In genomic region chr4:123528501-123529277, GRCh38 we compare ENCODE assay signal across 21 cellular contexts.
DNase-seq lines count a peak whose midpoint lies in the region; ATAC-seq, FAIRE-seq and TF ChIP-seq lines count a peak whose summit lies in the region.
"Had no signal": no experiment of that assay in that cellular context is flagged by ENCODE, and none has a peak within 500 bp of the region (broad histone marks: within the 10 kb centered on the region; RNA-seq: fewer than 3 reads in every experiment).

No MANE protein-coding gene starts in this region.

- H3K27ac Mint-ChIP-seq in activated naive CD8-positive, alpha-beta T cell treated with anti-CD3 and anti-CD28 coated beads, Interleukin-2, amount 10 ng/mL, durations not matched to agents 7 days and 5 days, result no peak overlapping the region
- no peak overlapping the region for H3K27ac Mint-ChIP-seq in activated naive CD8-positive, alpha-beta T cell treated with anti-CD3 and anti-CD28 coated beads for 36 hours
- no peak overlapping the region for H3K27ac Mint-ChIP-seq in stimulated activated naive B cell treated with anti-CD40 and anti-IgM and Interleukin-4, amounts not matched to agents 10 μg/mL and 1 μg/mL and 100 μg/mL, for 72 hours
- no peak overlapping the region for H3K27ac Mint-ChIP-seq in Calu3 (ENCODE audit: unreplicated experiment)
- H3K27ac Mint-ChIP-seq: CD4-positive, CD25-positive, alpha-beta regulatory T cell had no signal

- peaks cover 12% of the 10 kb centered on the region for H3K36me3 Mint-ChIP-seq in activated naive CD8-positive, alpha-beta T cell treated with anti-CD3 and anti-CD28 coated beads, Interleukin-2, amount 10 ng/mL, durations not matched to agents 7 days and 5 days
- peaks cover 4% of the 10 kb centered on the region for H3K36me3 Mint-ChIP-seq in activated naive CD8-positive, alpha-beta T cell treated with anti-CD3 and anti-CD28 coated beads for 36 hours
- H3K36me3 Mint-ChIP-seq in stimulated activated naive B cell treated with anti-CD40 and anti-IgM and Interleukin-4, amounts not matched to agents 10 μg/mL and 1 μg/mL and 100 μg/mL, for 72 hours, result no peaks in the 10 kb centered on the region
- H3K36me3 Mint-ChIP-seq in Calu3 (ENCODE audit: insufficient read depth, unreplicated experiment), result no peaks in the 10 kb centered on the region
- H3K36me3 Mint-ChIP-seq: CD4-positive, CD25-positive, alpha-beta regulatory T cell had no signal

- RAD21 ChIA-PET in GM12878 (lab: Charles Lee; ENCODE audit: unreplicated experiment), result interaction anchor here (0.8 to 1.0 kb wide), 2 partner anchors 128 to 132 kb away, joined by 3 read pairs; no protein-coding TSS in a partner anchor

- H3K4me2 ChIP-seq in GM12878 (ENCODE audit: control insufficient read depth, insufficient read depth), result no peak overlapping the region
- H3K4me2 ChIP-seq in hepatocyte, result peak overlapping the region; percentile 13

- POLR2A ChIA-PET in activated naive CD8-positive, alpha-beta T cell treated with anti-CD3 and anti-CD28 coated beads, Interleukin-2, amount 10 ng/mL, durations not matched to agents 7 days and 5 days (lab: Charles Lee), result no interaction called here
- POLR2A ChIA-PET in GM12878 (lab: Charles Lee), result no interaction called here

- no peaks in the 10 kb centered on the region for H3K4me1 ChIP-seq in GM12878 (ENCODE audit: control insufficient read depth, insufficient read depth, low read length)
- peaks cover 25% of the 10 kb centered on the region for H3K4me1 ChIP-seq in hepatocyte (ENCODE audit: insufficient read depth)
- H3K4me1 ChIP-seq: BE2C had no signal

- TF ChIP-seq CTCF in GM12878 (IDR thresholded peaks at IDR 0.05 in 2 of 3, conservative IDR thresholded peaks at IDR 0.05 in 1 of 3; ENCODE audit: control insufficient read depth in 2 of 3, extremely low read depth in 1 of 3, insufficient read depth in 1 of 3, low read depth in 3 of 3, low read length in 3 of 3) (no peak), hepatocyte (IDR thresholded peaks at IDR 0.05; ENCODE audit: poor library complexity) (no peak), Calu3 (IDR thresholded peaks at IDR 0.05; ENCODE audit: unreplicated experiment) (no peak)

- H3K36me3 ChIP-seq in GM12878 (ENCODE audit: control insufficient read depth in 2 of 2, insufficient read depth in 2 of 2, low read length in 1 of 2) (no peaks in the 10 kb centered on the region), hepatocyte (replicated peaks; ENCODE audit: insufficient read depth, low read depth) (no peaks in the 10 kb centered on the region)
- H3K36me3 ChIP-seq: BE2C, SJSA1 had no signal

- no peak overlapping the region for H3K4me3 Mint-ChIP-seq in activated naive CD8-positive, alpha-beta T cell treated with anti-CD3 and anti-CD28 coated beads, Interleukin-2, amount 10 ng/mL, durations not matched to agents 7 days and 5 days
- H3K4me3 Mint-ChIP-seq in activated naive CD8-positive, alpha-beta T cell treated with anti-CD3 and anti-CD28 coated beads for 36 hours, result no peak overlapping the region
- no peak overlapping the region for H3K4me3 Mint-ChIP-seq in stimulated activated naive B cell treated with anti-CD40 and anti-IgM and Interleukin-4, amounts not matched to agents 10 μg/mL and 1 μg/mL and 100 μg/mL, for 72 hours
- H3K4me3 Mint-ChIP-seq in Calu3 (ENCODE audit: low read depth, unreplicated experiment), result no peak overlapping the region
- H3K4me3 Mint-ChIP-seq: CD4-positive, CD25-positive, alpha-beta regulatory T cell had no signal

- H3K4me3 ChIP-seq in GM12878 (no peak overlapping the region), hepatocyte (no peak overlapping the region)
- H3K4me3 ChIP-seq: SJSA1 had no signal

- no TSS peak for BruUV-seq in GM12878 (replicated peaks; lab: Mats Ljungman, UMichigan)
- BruUV-seq in Calu3 (replicated peaks; lab: Mats Ljungman, UMichigan), result no TSS peak

- peaks cover 4% of the 10 kb centered on the region for H3K9me3 Mint-ChIP-seq in activated naive CD8-positive, alpha-beta T cell treated with anti-CD3 and anti-CD28 coated beads, Interleukin-2, amount 10 ng/mL, durations not matched to agents 7 days and 5 days
- H3K9me3 Mint-ChIP-seq in activated naive CD8-positive, alpha-beta T cell treated with anti-CD3 and anti-CD28 coated beads for 36 hours, result peaks cover 6% of the 10 kb centered on the region
- no peaks in the 10 kb centered on the region for H3K9me3 Mint-ChIP-seq in stimulated activated naive B cell treated with anti-CD40 and anti-IgM and Interleukin-4, amounts not matched to agents 10 μg/mL and 1 μg/mL and 100 μg/mL, for 72 hours
- H3K9me3 Mint-ChIP-seq in Calu3 (ENCODE audit: low read depth, unreplicated experiment), result no peaks in the 10 kb centered on the region

- H3K79me2 ChIP-seq in GM12878 (ENCODE audit: control insufficient read depth, insufficient read depth, low read length) (no peaks in the 10 kb centered on the region), hepatocyte (no peaks in the 10 kb centered on the region)

- ATAC-seq in activated naive CD8-positive, alpha-beta T cell treated with anti-CD3 and anti-CD28 coated beads, Interleukin-2, amount 10 ng/mL, durations not matched to agents 7 days and 5 days (ENCODE audit: low read depth), result peak; percentile 47
- ATAC-seq in GM12878 (peak; percentile 56), HG02571 (IDR thresholded peaks at IDR 0.05; ENCODE audit: unreplicated experiment) (no peak)
- peak; percentile 19 to 41 for ATAC-seq in stimulated activated naive B cell treated with anti-CD40 and anti-IgM and Interleukin-4, amounts not matched to agents 10 μg/mL and 1 μg/mL and 100 μg/mL, for 72 hours (replicated peaks)
- ATAC-seq: PC-3 had no signal

- FAIRE-seq in GM12878 (lab: Jason Lieb, UNC), result no peak

- no peaks in the 10 kb centered on the region for H3K27me3 Mint-ChIP-seq in activated naive CD8-positive, alpha-beta T cell treated with anti-CD3 and anti-CD28 coated beads, Interleukin-2, amount 10 ng/mL, durations not matched to agents 7 days and 5 days
- H3K27me3 Mint-ChIP-seq in activated naive CD8-positive, alpha-beta T cell treated with anti-CD3 and anti-CD28 coated beads for 36 hours, result no peaks in the 10 kb centered on the region
- no peaks in the 10 kb centered on the region for H3K27me3 Mint-ChIP-seq in stimulated activated naive B cell treated with anti-CD40 and anti-IgM and Interleukin-4, amounts not matched to agents 10 μg/mL and 1 μg/mL and 100 μg/mL, for 72 hours
- H3K27me3 Mint-ChIP-seq in Calu3 (ENCODE audit: unreplicated experiment), result no peaks in the 10 kb centered on the region
- H3K27me3 Mint-ChIP-seq: CD4-positive, CD25-positive, alpha-beta regulatory T cell had no signal

- TF ChIP-seq POLR2A in GM12878 (IDR thresholded peaks at IDR 0.05; ENCODE audit: low read depth, low read length), result no peak

- no peak for DNase-seq in activated naive CD8-positive, alpha-beta T cell treated with anti-CD3 and anti-CD28 coated beads, Interleukin-2, amount 10 ng/mL, durations not matched to agents 7 days and 5 days
- no peak for DNase-seq in activated naive CD8-positive, alpha-beta T cell treated with anti-CD3 and anti-CD28 coated beads for 36 hours
- DNase-seq in GM12878 (ENCODE audit: low read depth, low spot score), result no peak
- no peak for DNase-seq in hepatocyte (ENCODE audit: low spot score)
- no peak for DNase-seq in stimulated activated naive B cell treated with anti-CD40 and anti-IgM and Interleukin-4, amounts not matched to agents 10 μg/mL and 1 μg/mL and 100 μg/mL, for 72 hours
- DNase-seq in activated T-cell treated with anti-CD3 and anti-CD28 coated beads, Interleukin-2, amount 50 U/mL, for 1 hour, result no peak
- DNase-seq in Calu3, result no peak
- DNase-seq: 8988T; BE2C; Caco-2; CD4-positive, CD25-positive, alpha-beta regulatory T cell; DMS153; GF-D8; NCI-H187 treated with DMSO at 0.1 percent for 48 hours; NCI-H2227 treated with DMSO at 0.1 percent for 48 hours; NCI-H510A treated with DMSO at 0.1 percent for 48 hours; NCI-H774; PC-3 had no signal

- H3K4me1 Mint-ChIP-seq in activated naive CD8-positive, alpha-beta T cell treated with anti-CD3 and anti-CD28 coated beads, Interleukin-2, amount 10 ng/mL, durations not matched to agents 7 days and 5 days, result peaks cover 11% of the 10 kb centered on the region
- peaks cover 13% of the 10 kb centered on the region for H3K4me1 Mint-ChIP-seq in activated naive CD8-positive, alpha-beta T cell treated with anti-CD3 and anti-CD28 coated beads for 36 hours
- H3K4me1 Mint-ChIP-seq in stimulated activated naive B cell treated with anti-CD40 and anti-IgM and Interleukin-4, amounts not matched to agents 10 μg/mL and 1 μg/mL and 100 μg/mL, for 72 hours, result peaks cover 5 to 6% of the 10 kb centered on the region in 2 donors
- no peaks in the 10 kb centered on the region for H3K4me1 Mint-ChIP-seq in Calu3 (ENCODE audit: low read depth, unreplicated experiment)
- H3K4me1 Mint-ChIP-seq: CD4-positive, CD25-positive, alpha-beta regulatory T cell had no signal

- intact Hi-C loops in GM12878 (cut with micrococcal nuclease; ENCODE audit: unreplicated experiment), result no loop called here
- intact Hi-C loops in Calu3 (cut with micrococcal nuclease; ENCODE audit: unreplicated experiment), result no loop called here

- H3K9me3 ChIP-seq in GM12878 (replicated peaks; ENCODE audit: control insufficient read depth, insufficient read depth, low read length), result no peaks in the 10 kb centered on the region
- H3K9me3 ChIP-seq in hepatocyte (ENCODE audit: low read depth), result peaks cover 1% of the 10 kb centered on the region
- H3K9me3 ChIP-seq: BE2C, Caco-2, SJSA1 had no signal

- in situ Hi-C loops in GM12878 (cut with MboI), result no loop called here

- SMC1A ChIA-PET in GM12878 (lab: Charles Lee; ENCODE audit: uncharacterized antibody, unreplicated experiment), result interaction anchor here (0.8 to 1.7 kb wide), 5 partner anchors 12 to 137 kb away, joined by 3 to 5 read pairs (median 4); no protein-coding TSS in a partner anchor

- H4K20me1 ChIP-seq in GM12878 (ENCODE audit: control insufficient read depth, insufficient read depth), result no peaks in the 10 kb centered on the region
- H4K20me1 ChIP-seq in hepatocyte (ENCODE audit: insufficient read depth, poor library complexity, severe bottlenecking), result no peaks in the 10 kb centered on the region

- whole genome bisulfite sequencing in GM12878 (ENCODE audit: insufficient coverage, insufficient replicate concordance, low lambda C conversion rate, missing lambda C conversion rate), result 16% methylated on average over 3 of the region's 3 CpGs
- 54% methylated on average over 3 of the region's 3 CpGs for WGBS in hepatocyte (ENCODE audit: low lambda C conversion rate, missing lambda C conversion rate)

- no peaks in the 10 kb centered on the region for H3K9me2 ChIP-seq in hepatocyte (replicated peaks; ENCODE audit: insufficient read depth)

- no peak for TF ChIP-seq EP300 in GM12878 (IDR thresholded peaks at IDR 0.05; ENCODE audit: borderline replicate concordance in 1 of 2, control insufficient read depth in 1 of 2, low read depth in 2 of 2, low read length in 2 of 2)

- H3K27me3 ChIP-seq in GM12878 (replicated peaks in 1 of 2; ENCODE audit: control insufficient read depth in 2 of 2, insufficient read depth in 2 of 2, low read length in 1 of 2), result no peaks in the 10 kb centered on the region; a peak in 2 of 4 replicates
- H3K27me3 ChIP-seq in hepatocyte, result no peaks in the 10 kb centered on the region
- H3K27me3 ChIP-seq: BE2C, SJSA1 had no signal

- H3K9ac ChIP-seq in GM12878 (ENCODE audit: control insufficient read depth, insufficient read depth, low read length), result no peak overlapping the region

- CTCF ChIA-PET in GM12878 (lab: Yijun Ruan, JAX) (interaction anchor here (0.8 to 1.9 kb wide), 4 partner anchors 15 to 132 kb away, joined by 3 to 8 read pairs (median 4); no protein-coding TSS in a partner anchor), Calu3 (lab: Charles Lee) (no interaction called here)

- no peak for TF ChIP-seq RAD21 in GM12878 (IDR thresholded peaks at IDR 0.05; ENCODE audit: insufficient read depth, low read depth, low read length)

- H2AFZ ChIP-seq in GM12878 (ENCODE audit: control insufficient read depth, low read depth, low read length) (no peak overlapping the region), hepatocyte (no peak overlapping the region)

- H3K27ac ChIP-seq in GM12878 (ENCODE audit: control insufficient read depth, insufficient read depth), result no peak overlapping the region
- peak overlapping the region; percentile 44 for H3K27ac ChIP-seq in hepatocyte
- H3K27ac ChIP-seq: RWPE1, SJSA1 had no signal
